Comparison of ENCODE assay signal across 8 cellular contexts in genomic region chr2:109663721-109664120, GRCh38. TPM values are rescaled to one million over a fixed set of nuclear protein-coding genes. Genes with fewer than 3 reads are reported as not detected.
DNase-seq lines count a peak whose midpoint lies in the region; ATAC-seq lines count a peak whose summit lies in the region.

No MANE protein-coding gene starts in this region.

- DNase-seq in GM04504 (ENCODE audit: low read depth) (peak; percentile 48), SK-MEL-5 (ENCODE audit: low read depth, low spot score) (peak; percentile 65), foreskin melanocyte (peak; percentile 39), pulmonary artery endothelial cell (ENCODE audit: low read depth, low spot score) (peak; percentile 29), HuH-7 (ENCODE audit: low spot score) (no peak), SK-N-DZ (ENCODE audit: low spot score) (no peak)
- DNase-seq in activated T-cell treated with anti-CD3 and anti-CD28 coated beads, Interleukin-2, amount 50 U/mL, for 1 hour = no peak

- in situ Hi-C loops in SK-MEL-5 (cut with HindIII; ENCODE audit: low pct_unique_long_range_greater_than_20kb, low sequenced_read_pairs) = no loop called here

- no peak for ATAC-seq in GM18868 (IDR thresholded peaks at IDR 0.05; ENCODE audit: unreplicated experiment)

RNA-seq across cellular contexts. Expression of gene SOWAHC, which starts 49.6 kb away (rescaled TPM):
- 8.5 and 8.6 TPM in 2 replicates for total RNA-seq in SK-MEL-5 (2014; rRNA removed; shearing (Covaris generic))
- polyA plus RNA-seq in SK-MEL-5 (2015; cell fraction: cytosol; rRNA removed) = 10.5 and 12.8 TPM in 2 replicates
- 2.6 and 4.3 TPM in 2 replicates for polyA plus RNA-seq in SK-MEL-5 (2015; cell fraction: nucleus; rRNA removed)
- 2.6 and 6.4 TPM in 2 replicates for total RNA-seq in pulmonary artery endothelial cell
- polyA plus RNA-seq in SK-N-DZ (2014; cell fraction: cytosol; rRNA removed) = 0.69 and 0.93 TPM in 2 replicates
- 0.26 and 0.60 TPM in 2 replicates for polyA plus RNA-seq in SK-N-DZ (2014; cell fraction: nucleus; rRNA removed)

RNA-seq across cellular contexts. Expression of gene SEPTIN10, which starts 50.0 kb away (rescaled TPM):
- 26.5 and 26.6 TPM in 2 replicates for total RNA-seq in SK-MEL-5 (2014; rRNA removed; shearing (Covaris generic))
- 28.4 and 48.4 TPM in 2 replicates for polyA plus RNA-seq in SK-MEL-5 (2015; cell fraction: cytosol; rRNA removed)
- polyA plus RNA-seq in SK-MEL-5 (2015; cell fraction: nucleus; rRNA removed) = 27.0 and 33.3 TPM in 2 replicates
- 92.0 and 104 TPM in 2 replicates for total RNA-seq in pulmonary artery endothelial cell
- polyA plus RNA-seq in SK-N-DZ (2014; cell fraction: cytosol; rRNA removed) = 8.1 and 12.6 TPM in 2 replicates
- polyA plus RNA-seq in SK-N-DZ (2014; cell fraction: nucleus; rRNA removed) = 6.4 and 7.9 TPM in 2 replicates

Comparison
In these comparisons a context has a peak if more than half of its experiments do, and no peak if none do; other contexts are left out.
1. DNase-seq: peak in GM04504 (single experiment), SK-MEL-5 (single experiment), foreskin melanocyte (single experiment) and pulmonary artery endothelial cell (single experiment); none in HuH-7 (single experiment), activated T-cell treated with anti-CD3 and anti-CD28 coated beads, Interleukin-2, amount 50 U/mL, for 1 hour (single experiment) and SK-N-DZ (single experiment).